In the genomic region with DNA sequence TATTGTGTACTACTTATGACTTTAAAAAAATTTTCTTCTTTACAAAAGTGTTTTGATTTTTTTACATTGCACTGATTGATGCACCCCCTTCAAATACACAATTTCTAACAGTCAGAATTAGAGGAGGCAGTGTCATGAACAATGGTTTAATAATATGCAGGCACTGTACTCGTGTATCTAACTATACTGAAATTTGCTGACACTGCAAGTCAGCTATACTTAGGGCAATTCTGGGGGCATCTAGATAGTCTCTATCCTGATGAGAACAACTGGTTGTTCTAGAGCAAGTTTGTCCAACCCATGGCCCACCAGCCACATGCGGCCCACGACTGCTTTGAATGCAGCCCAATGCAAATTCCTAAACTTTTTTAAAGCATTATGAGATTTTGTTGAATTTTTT, we compare ENCODE assay signal across 8 cellular contexts.
"Had no signal": no experiment of that assay in that cellular context is flagged by ENCODE, and none has a peak within 500 bp of the region (broad histone marks: within the 10 kb centered on the region; RNA-seq: fewer than 3 reads in every experiment).

No MANE protein-coding gene starts in this region.

- H3K27ac Mint-ChIP-seq: GM23338, HFFc6, IgD-negative memory B cell had no signal

- H3K36me3 Mint-ChIP-seq: IgD-negative memory B cell had no signal

- H3K4me3 ChIP-seq: GM23338, HAP-1 had no signal

- H3K36me3 ChIP-seq: HAP-1 had no signal

- H3K9me3 ChIP-seq: HAP-1 had no signal

- H3K4me3 Mint-ChIP-seq: GM23338, HFFc6, IgD-negative memory B cell had no signal

- ATAC-seq: GM23338, HCT116 had no signal

- DNase-seq: H7, HFFc6, KG1 had no signal

- H2AFZ ChIP-seq: GM23338 had no signal

- H3K9me3 Mint-ChIP-seq: GM23338, HFFc6 had no signal

- H3K4me2 ChIP-seq: GM23338 had no signal

- H3K27ac ChIP-seq: HL-60 had no signal

- H3K4me1 ChIP-seq: HAP-1 had no signal

- H3K4me1 Mint-ChIP-seq: IgD-negative memory B cell had no signal
